Comparison of ENCODE assay signal across 2 cellular contexts in genomic region chr2:101788995-101789970, GRCh38.
TF ChIP-seq lines count a peak whose summit lies in the region.

No MANE protein-coding gene starts in this region.

TF ChIP-seq in A549, 52 proteins besides CTCF, POLR2A, EP300 and RAD21:
- no peak for TF ChIP-seq JUNB (IDR thresholded peaks at IDR 0.05)
- TF ChIP-seq MAFK (IDR thresholded peaks at IDR 0.05; ENCODE audit: partially characterized antibody): no peak
- TF ChIP-seq ZNF302 (CRISPR knock-in tag; IDR thresholded peaks at IDR 0.05): no peak
- TF ChIP-seq NFE2L2 (conservative IDR thresholded peaks at IDR 0.05; ENCODE audit: low read length): no peak
- TF ChIP-seq FOXS1 (CRISPR knock-in tag; IDR thresholded peaks at IDR 0.05): no peak

TF ChIP-seq in K562, 482 proteins besides CTCF, POLR2A, EP300 and RAD21:
- no peak for TF ChIP-seq CBFA2T3 (IDR thresholded peaks at IDR 0.05)
- no peak for TF ChIP-seq ZBTB34 (CRISPR knock-in tag; IDR thresholded peaks at IDR 0.05)
- TF ChIP-seq NR0B1 (IDR thresholded peaks at IDR 0.05; ENCODE audit: partially characterized antibody): no peak
- no peak for TF ChIP-seq KDM2B (CRISPR knock-in tag; IDR thresholded peaks at IDR 0.05)
- TF ChIP-seq SREBF1 (IDR thresholded peaks at IDR 0.05; ENCODE audit: borderline replicate concordance, low read depth, low read length): no peak
- TF ChIP-seq ZNF347 (CRISPR knock-in tag; IDR thresholded peaks at IDR 0.05; ENCODE audit: low read depth): no peak
- no peak for TF ChIP-seq ZNF589 (CRISPR knock-in tag; IDR thresholded peaks at IDR 0.05; ENCODE audit: low read depth)
- no peak for TF ChIP-seq MNT (conservative IDR thresholded peaks at IDR 0.05)
- no peak for TF ChIP-seq PREB (CRISPR knock-in tag; IDR thresholded peaks at IDR 0.05)
- TF ChIP-seq PHF20 (IDR thresholded peaks at IDR 0.05; ENCODE audit: partially characterized antibody): no peak
- TF ChIP-seq CHCHD3 (CRISPR knock-in tag; IDR thresholded peaks at IDR 0.05): no peak
- TF ChIP-seq ZNF511 (CRISPR knock-in tag; IDR thresholded peaks at IDR 0.05): no peak
- no peak for TF ChIP-seq YY1 (IDR thresholded peaks at IDR 0.05; ENCODE audit: borderline replicate concordance in 1 of 3, control insufficient read depth in 1 of 3, extremely low read depth in 1 of 3, insufficient read depth in 3 of 3, insufficient read length in 1 of 3, insufficient replicate concordance in 2 of 3, low read depth in 1 of 3, low read length in 2 of 3)
- TF ChIP-seq NR2F6 (CRISPR knock-in tag; IDR thresholded peaks at IDR 0.05): no peak
